ENCODE assay signal across 8 cellular contexts in genomic region chr6:144155529-144155928, GRCh38. TPM values are rescaled to one million over a fixed set of nuclear protein-coding genes. Genes with fewer than 3 reads are reported as not detected.
DNase-seq lines count a peak whose midpoint lies in the region; ATAC-seq and TF ChIP-seq lines count a peak whose summit lies in the region.
"Had no signal": no experiment of that assay in that cellular context is flagged by ENCODE, and none has a peak within 500 bp of the region (broad histone marks: within the 10 kb centered on the region; RNA-seq: fewer than 3 reads in every experiment).

No MANE protein-coding gene starts in this region.

- H3K4me3 Mint-ChIP-seq in dendritic cell treated with granulocyte-macrophage colony-stimulating factor and Interleukin-4, amounts not matched to agents 40 ng/mL and 50 ng/mL, for 4 days = no peak overlapping the region

- no peak for DNase-seq in activated naive CD4-positive, alpha-beta T cell treated with Interleukin-2 at 50 U/mL for 16 hours
- DNase-seq in mucosa of descending colon (no peak), left ventricle myocardium inferior (no peak)
- DNase-seq: NCI-H1436 had no signal

- intact Hi-C loops in dendritic cell treated with granulocyte-macrophage colony-stimulating factor and Interleukin-4, amounts not matched to agents 40 ng/mL and 50 ng/mL, for 4 days (cut with micrococcal nuclease) = no loop called here
- intact Hi-C loops in mucosa of descending colon (cut with DNase I, micrococcal nuclease) (no loop called here), left ventricle myocardium inferior (cut with micrococcal nuclease) (no loop called here)

- no peaks in the 10 kb centered on the region for H3K4me1 ChIP-seq in mucosa of descending colon (ENCODE audit: low read depth)
- H3K4me1 ChIP-seq in left ventricle myocardium inferior = peaks cover 78% of the 10 kb centered on the region

- peaks cover 81% of the 10 kb centered on the region for H3K4me1 Mint-ChIP-seq in dendritic cell treated with granulocyte-macrophage colony-stimulating factor and Interleukin-4, amounts not matched to agents 40 ng/mL and 50 ng/mL, for 4 days (ENCODE audit: low read depth)

- H3K27ac Mint-ChIP-seq in dendritic cell treated with granulocyte-macrophage colony-stimulating factor and Interleukin-4, amounts not matched to agents 40 ng/mL and 50 ng/mL, for 4 days = peak overlapping the region; percentile 84

- H3K4me3 ChIP-seq in mucosa of descending colon (no peak overlapping the region), left ventricle myocardium inferior (no peak overlapping the region)

- H3K27me3 ChIP-seq in left ventricle myocardium inferior (ENCODE audit: low read depth) = no peaks in the 10 kb centered on the region

- H3K9me3 Mint-ChIP-seq in dendritic cell treated with granulocyte-macrophage colony-stimulating factor and Interleukin-4, amounts not matched to agents 40 ng/mL and 50 ng/mL, for 4 days = no peaks in the 10 kb centered on the region

- TF ChIP-seq CTCF in mucosa of descending colon (IDR thresholded peaks at IDR 0.05) (no peak), left ventricle myocardium inferior (IDR thresholded peaks at IDR 0.05; ENCODE audit: borderline replicate concordance) (no peak)

- H3K9me3 ChIP-seq in mucosa of descending colon (no peaks in the 10 kb centered on the region), left ventricle myocardium inferior (replicated peaks) (no peaks in the 10 kb centered on the region)

- peaks cover 33% of the 10 kb centered on the region for H3K36me3 Mint-ChIP-seq in dendritic cell treated with granulocyte-macrophage colony-stimulating factor and Interleukin-4, amounts not matched to agents 40 ng/mL and 50 ng/mL, for 4 days (ENCODE audit: low read depth)

- ATAC-seq in GM18858 (IDR thresholded peaks at IDR 0.05; ENCODE audit: unreplicated experiment) = peak; percentile 50
- peak; percentile 50 for ATAC-seq in GM21390 (IDR thresholded peaks at IDR 0.05; ENCODE audit: unreplicated experiment)
- peak; percentile 50 for ATAC-seq in HG03097 (IDR thresholded peaks at IDR 0.05; ENCODE audit: low FRiP score, unreplicated experiment)
- no peak for ATAC-seq in mucosa of descending colon

- H3K27me3 Mint-ChIP-seq in dendritic cell treated with granulocyte-macrophage colony-stimulating factor and Interleukin-4, amounts not matched to agents 40 ng/mL and 50 ng/mL, for 4 days = no peaks in the 10 kb centered on the region

- H3K36me3 ChIP-seq in mucosa of descending colon (ENCODE audit: low read depth) (no peaks in the 10 kb centered on the region), left ventricle myocardium inferior (no peaks in the 10 kb centered on the region)

- H3K27ac ChIP-seq in left ventricle myocardium inferior (replicated peaks) = no peak overlapping the region

RNA-seq across cellular contexts. Expression of gene STX11, which starts 5.2 kb away (rescaled TPM):
- 1 to 10 TPM in 2 of 3 donors, under 1 TPM in 1; 0.84 to 2.7 (median 2.5) TPM for total RNA-seq in mucosa of descending colon
- total RNA-seq in left ventricle myocardium inferior = 6.8 TPM
